In genomic region chr11:14399087-14399486, GRCh38 we compare ENCODE assay signal across 29 cellular contexts.
"Had no signal": no experiment of that assay in that cellular context is flagged by ENCODE, and none has a peak within 500 bp of the region (broad histone marks: within the 10 kb centered on the region; RNA-seq: fewer than 3 reads in every experiment).

No MANE protein-coding gene starts in this region.

- H3K4me1 ChIP-seq: neural progenitor cell, parathyroid adenoma, psoas muscle, spleen, stomach, thyroid gland, tibial nerve, upper lobe of left lung, vagina had no signal

- H3K36me3 Mint-ChIP-seq: naive thymus-derived CD4-positive, alpha-beta T cell; natural killer cell; neural progenitor cell; stimulated activated naive B cell treated with anti-CD40 and anti-IgM and Interleukin-4, amounts not matched to agents 10 μg/mL and 1 μg/mL and 100 μg/mL, for 72 hours had no signal

- H3K4me3 Mint-ChIP-seq: naive thymus-derived CD4-positive, alpha-beta T cell; natural killer cell; nephron; neural progenitor cell; stimulated activated naive B cell treated with anti-CD40 and anti-IgM and Interleukin-4, amounts not matched to agents 10 μg/mL and 1 μg/mL and 100 μg/mL, for 72 hours; stimulated activated naive CD8-positive, alpha-beta T cell treated with anti-CD3 and anti-CD28 coated beads, Interleukin-15, Interleukin-2, amounts not matched to agents 100 ng/mL and 50 ng/mL, for 24 hours had no signal

- H3K79me2 ChIP-seq: parathyroid adenoma had no signal

- H2AFZ ChIP-seq: parathyroid adenoma had no signal

- H3K9ac ChIP-seq: neural progenitor cell, parathyroid adenoma had no signal

- DNase-seq: naive thymus-derived CD4-positive, alpha-beta T cell; natural killer cell; occipital lobe; ovary; posterior cingulate gyrus; psoas muscle; right cardiac atrium; spleen; stimulated activated CD4-positive, alpha-beta T cell treated with anti-CD3 and anti-CD28 coated beads, Interleukin-12 subunit alpha, Interleukin-12 subunit beta, amount 100 ng/mL, for 4 hours; stimulated activated CD4-positive, alpha-beta T cell treated with anti-CD3 and anti-CD28 coated beads, Interleukin-1b, Interleukin-23, amount 100 ng/mL, for 48 hours; stimulated activated CD4-positive, alpha-beta T cell treated with anti-CD3 and anti-CD28 coated beads, Interleukin-4, amount 100 ng/mL, for 1 hour; stimulated activated CD4-positive, alpha-beta T cell treated with anti-CD3 and anti-CD28 coated beads, Interleukin-4, amount 100 ng/mL, for 4 hours; stimulated activated CD8-positive, alpha-beta memory T cell treated with anti-CD3 and anti-CD28 coated beads, Interleukin-4, amount 100 ng/mL, for 48 hours; stimulated activated naive B cell treated with anti-CD40 and anti-IgM and Interleukin-4, amounts not matched to agents 10 μg/mL and 1 μg/mL and 100 μg/mL, for 72 hours; stimulated activated naive CD4-positive, alpha-beta T cell treated with Interleukin-2 at 50 U/mL for 16 hours; stomach; thyroid gland; trophoblast cell; upper lobe of left lung had no signal

- ATAC-seq: naive thymus-derived CD4-positive, alpha-beta T cell; natural killer cell; psoas muscle; right cardiac atrium; sciatic nerve; stimulated activated naive B cell treated with anti-CD40 and anti-IgM and Interleukin-4, amounts not matched to agents 10 μg/mL and 1 μg/mL and 100 μg/mL, for 72 hours had no signal

- H3K27me3 Mint-ChIP-seq: stimulated activated naive B cell treated with anti-CD40 and anti-IgM and Interleukin-4, amounts not matched to agents 10 μg/mL and 1 μg/mL and 100 μg/mL, for 72 hours; stimulated activated naive CD8-positive, alpha-beta T cell treated with anti-CD3 and anti-CD28 coated beads, Interleukin-15, Interleukin-2, amounts not matched to agents 100 ng/mL and 50 ng/mL, for 24 hours had no signal

- H3K36me3 ChIP-seq: neural progenitor cell, ovary, spleen, stomach, thoracic aorta, thyroid gland, tibial nerve, upper lobe of left lung, vagina had no signal

- H3K27ac ChIP-seq: neural progenitor cell, ovary, parathyroid adenoma, psoas muscle, skin epidermis, spleen, stomach, thoracic aorta, thyroid gland, tibial nerve, upper lobe of left lung, vagina had no signal

- H3K4me3 ChIP-seq: neural progenitor cell, ovary, psoas muscle, skin epidermis, smooth muscle cell, spleen, stomach, thoracic aorta, thyroid gland, tibial nerve, upper lobe of left lung, vagina had no signal

- H3K9me3 ChIP-seq: ovary, psoas muscle, spleen, stomach, thoracic aorta, thyroid gland, tibial nerve, upper lobe of left lung, vagina had no signal

- H3K4me2 ChIP-seq: neural progenitor cell, smooth muscle cell had no signal

- H3K27ac Mint-ChIP-seq: naive thymus-derived CD4-positive, alpha-beta T cell; natural killer cell; nephron; neural progenitor cell; stimulated activated naive B cell treated with anti-CD40 and anti-IgM and Interleukin-4, amounts not matched to agents 10 μg/mL and 1 μg/mL and 100 μg/mL, for 72 hours; stimulated activated naive CD8-positive, alpha-beta T cell treated with anti-CD3 and anti-CD28 coated beads, Interleukin-15, Interleukin-2, amounts not matched to agents 100 ng/mL and 50 ng/mL, for 24 hours had no signal

- H3K27me3 ChIP-seq: neural progenitor cell, ovary, spleen, stomach, thyroid gland, tibial nerve, upper lobe of left lung, vagina had no signal

- H3K9me3 Mint-ChIP-seq: naive thymus-derived CD4-positive, alpha-beta T cell; natural killer cell; nephron; neural progenitor cell; stimulated activated naive B cell treated with anti-CD40 and anti-IgM and Interleukin-4, amounts not matched to agents 10 μg/mL and 1 μg/mL and 100 μg/mL, for 72 hours; stimulated activated naive CD8-positive, alpha-beta T cell treated with anti-CD3 and anti-CD28 coated beads, Interleukin-15, Interleukin-2, amounts not matched to agents 100 ng/mL and 50 ng/mL, for 24 hours had no signal

- H3K4me1 Mint-ChIP-seq: naive thymus-derived CD4-positive, alpha-beta T cell; nephron; neural progenitor cell had no signal
